ENCODE assay signal across 22 cellular contexts in genomic region chr22:31326877-31327276, GRCh38.
"Had no signal": no experiment of that assay in that cellular context is flagged by ENCODE, and none has a peak within 500 bp of the region (broad histone marks: within the 10 kb centered on the region; RNA-seq: fewer than 3 reads in every experiment).

No MANE protein-coding gene starts in this region.

- H3K27ac ChIP-seq: coronary artery, heart right ventricle, neural progenitor cell, pancreas, stomach, thoracic aorta, transverse colon had no signal

- H3K27me3 Mint-ChIP-seq: natural killer cell treated with Interleukin-12 subunit alpha and Interleukin-12 subunit beta and Interleukin-15 and Interleukin-18, amount 100 ng/mL, for 72 hours; progenitor cell of endocrine pancreas had no signal

- H3K9me3 ChIP-seq: heart right ventricle, pancreas, stomach, thoracic aorta, transverse colon had no signal

- H3K9ac ChIP-seq: neural progenitor cell had no signal

- H3K27ac Mint-ChIP-seq: endodermal cell; mesothelial cell of epicardium; natural killer cell treated with Interleukin-12 subunit alpha and Interleukin-12 subunit beta and Interleukin-15 and Interleukin-18, amount 100 ng/mL, for 72 hours; neural progenitor cell; progenitor cell of endocrine pancreas had no signal

- H3K9me3 Mint-ChIP-seq: endodermal cell; mesothelial cell of epicardium; natural killer cell treated with Interleukin-12 subunit alpha and Interleukin-12 subunit beta and Interleukin-15 and Interleukin-18, amount 100 ng/mL, for 72 hours; neural progenitor cell had no signal

- H3K4me2 ChIP-seq: neural progenitor cell had no signal

- H3K4me1 Mint-ChIP-seq: mesothelial cell of epicardium, neural progenitor cell had no signal

- H3K27me3 ChIP-seq: heart right ventricle, neural progenitor cell, pancreas, stomach, transverse colon had no signal

- H3K4me3 Mint-ChIP-seq: endodermal cell; mesothelial cell of epicardium; natural killer cell treated with Interleukin-12 subunit alpha and Interleukin-12 subunit beta and Interleukin-15 and Interleukin-18, amount 100 ng/mL, for 72 hours; neural progenitor cell had no signal

- DNase-seq: effector CD4-positive, alpha-beta T cell; endodermal cell; heart right ventricle; hypothalamus; mammary epithelial cell; nucleus accumbens; pancreas; right cardiac atrium; small intestine; stimulated activated CD4-positive, alpha-beta T cell treated with anti-CD3 and anti-CD28 coated beads, Interleukin-12 subunit alpha, Interleukin-12 subunit beta, amount 100 ng/mL, for 4 hours; stimulated activated naive CD4-positive, alpha-beta T cell; stomach; substantia nigra; transverse colon had no signal

- ATAC-seq: esophagus mucosa; left lobe of liver; natural killer cell treated with Interleukin-12 subunit alpha and Interleukin-12 subunit beta and Interleukin-15 and Interleukin-18, amount 100 ng/mL, for 72 hours; pancreas had no signal

- H3K4me1 ChIP-seq: heart right ventricle, pancreas, transverse colon had no signal

- H3K4me3 ChIP-seq: coronary artery, heart right ventricle, neural progenitor cell, pancreas, stomach, thoracic aorta, transverse colon had no signal
